ENCODE assay signal across 1 cellular context in the genomic region with DNA sequence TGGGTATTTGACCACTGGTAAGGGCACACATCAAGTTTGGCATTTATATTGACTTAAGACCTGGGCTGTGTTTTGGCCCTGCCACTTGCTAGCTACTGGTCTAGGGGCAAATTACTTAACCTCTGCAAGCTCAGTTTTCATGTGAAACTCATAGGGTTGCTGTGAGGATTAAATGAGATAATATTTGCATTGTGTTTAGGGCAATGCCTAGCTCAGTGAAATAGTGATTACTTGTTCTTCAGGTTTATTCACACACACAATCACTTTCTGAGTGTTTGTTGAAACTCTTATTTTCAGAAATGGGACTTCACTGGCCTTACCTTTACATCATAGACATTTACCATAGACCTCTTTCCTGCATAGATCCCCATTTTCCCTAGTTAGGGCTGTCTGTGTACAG.
TF ChIP-seq lines count a peak whose summit lies in the region.

No MANE protein-coding gene starts in this region.

TF ChIP-seq in HepG2, 621 proteins besides CTCF, POLR2A, EP300 and RAD21:
- TF ChIP-seq HNF4G (IDR thresholded peaks at IDR 0.05; ENCODE audit: borderline replicate concordance, low read depth, low read length) (no peak), HNF4G (CRISPR knock-in tag; IDR thresholded peaks at IDR 0.05; ENCODE audit: borderline replicate concordance, low read depth) (0 out of 2 replicates have a peak, but pooled peaks have one; percentile 4), TAF15 (IDR thresholded peaks at IDR 0.05; ENCODE audit: low read depth, low read length, poor library complexity, severe bottlenecking) (no peak), KLF12 (CRISPR knock-in tag; IDR thresholded peaks at IDR 0.05; ENCODE audit: borderline replicate concordance) (no peak)
- TF ChIP-seq, protein P1, sequence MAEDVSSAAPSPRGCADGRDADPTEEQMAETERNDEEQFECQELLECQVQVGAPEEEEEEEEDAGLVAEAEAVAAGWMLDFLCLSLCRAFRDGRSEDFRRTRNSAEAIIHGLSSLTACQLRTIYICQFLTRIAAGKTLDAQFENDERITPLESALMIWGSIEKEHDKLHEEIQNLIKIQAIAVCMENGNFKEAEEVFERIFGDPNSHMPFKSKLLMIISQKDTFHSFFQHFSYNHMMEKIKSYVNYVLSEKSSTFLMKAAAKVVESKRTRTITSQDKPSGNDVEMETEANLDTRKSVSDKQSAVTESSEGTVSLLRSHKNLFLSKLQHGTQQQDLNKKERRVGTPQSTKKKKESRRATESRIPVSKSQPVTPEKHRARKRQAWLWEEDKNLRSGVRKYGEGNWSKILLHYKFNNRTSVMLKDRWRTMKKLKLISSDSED (CRISPR knock-in tag; IDR thresholded peaks at IDR 0.05), result no peak
